Comparison of ENCODE assay signal across 8 cellular contexts in the genomic region with DNA sequence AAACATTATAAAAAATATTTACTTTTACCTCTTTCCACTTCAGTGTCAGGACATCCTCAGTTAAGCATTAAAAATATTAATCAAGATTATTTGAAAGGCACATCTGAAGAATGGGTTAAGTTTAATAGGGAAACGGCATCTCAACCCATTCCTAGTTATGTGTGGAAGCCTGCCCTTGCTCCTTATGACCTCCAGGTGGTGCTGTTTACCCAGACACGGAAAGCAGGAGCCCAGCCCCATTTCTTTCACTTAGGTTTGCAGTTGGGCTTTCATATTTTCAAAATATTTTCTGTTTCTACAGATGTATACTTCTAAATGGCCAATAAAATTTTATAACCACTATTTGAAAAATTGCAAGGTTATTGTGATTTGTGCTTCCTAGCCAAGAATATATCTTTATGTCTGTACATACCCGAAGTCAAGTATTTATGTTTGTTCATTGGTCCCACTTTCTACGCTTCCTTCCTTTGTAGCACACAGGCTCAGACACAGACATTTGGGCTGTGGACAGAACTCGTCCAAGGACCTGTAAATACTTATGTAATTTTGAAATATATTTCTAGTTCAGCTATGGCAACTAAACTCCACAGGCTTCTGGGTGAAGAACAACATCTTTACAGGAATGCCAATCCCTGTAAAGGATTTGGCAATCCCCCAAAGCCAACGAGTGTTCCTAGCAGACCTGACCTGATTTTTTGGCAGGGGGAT.
DNase-seq lines count a peak whose midpoint lies in the region; ATAC-seq and TF ChIP-seq lines count a peak whose summit lies in the region.

No MANE protein-coding gene starts in this region.

- no peak for TF ChIP-seq POLR2A in body of pancreas (IDR thresholded peaks at IDR 0.05)

- H3K4me2 ChIP-seq in DOHH2 (ENCODE audit: low read length) (no peak overlapping the region), skeletal muscle satellite cell (ENCODE audit: low read length) (peak overlapping the region; percentile 38)

- TF ChIP-seq CTCF in DOHH2 (IDR thresholded peaks at IDR 0.05; ENCODE audit: low read depth, low read length, poor library complexity, severe bottlenecking) (peak; percentile 79), LNCaP clone FGC (IDR thresholded peaks at IDR 0.05; ENCODE audit: control insufficient read depth, extremely low read depth, insufficient read depth) (peak; percentile 86), RWPE1 (conservative IDR thresholded peaks at IDR 0.05; ENCODE audit: low read depth) (peak; percentile 94), body of pancreas (IDR thresholded peaks at IDR 0.05) (peak; percentile 83 to 99 (median 88))

- H3K79me2 ChIP-seq in DOHH2 (ENCODE audit: control insufficient read depth, low read length): no peaks in the 10 kb centered on the region

- H3K4me3 ChIP-seq in DOHH2 (ENCODE audit: low read length) (no peak overlapping the region), LNCaP clone FGC (ENCODE audit: low read depth, low read length) (no peak overlapping the region), body of pancreas (no peak overlapping the region), skeletal muscle satellite cell (ENCODE audit: low read length) (no peak overlapping the region)

- H3K27me3 ChIP-seq in DOHH2 (ENCODE audit: control insufficient read depth, low read length) (no peaks in the 10 kb centered on the region), body of pancreas (no peaks in the 10 kb centered on the region), skeletal muscle satellite cell (ENCODE audit: control insufficient read depth, insufficient read depth, low read length) (peaks cover 6% of the 10 kb centered on the region)

- H3K9ac ChIP-seq in skeletal muscle satellite cell (ENCODE audit: low read depth, low read length): no peak overlapping the region

- POLR2A ChIA-PET in RWPE1 (lab: Yijun Ruan, JAX; ENCODE audit: low non-redundant PET): no interaction called here

- ATAC-seq in GM21723 (IDR thresholded peaks at IDR 0.05; ENCODE audit: unreplicated experiment): peak; percentile 48
- ATAC-seq in body of pancreas: peak; percentile 89

- H3K9me2 ChIP-seq in DOHH2 (replicated peaks; ENCODE audit: control insufficient read depth, low read length): no peaks in the 10 kb centered on the region

- H3F3A ChIP-seq in DOHH2 (ENCODE audit: control insufficient read depth, insufficient read depth): no peaks in the 10 kb centered on the region

- DNase-seq in LNCaP clone FGC (ENCODE audit: low read depth): peak; percentile 22
- DNase-seq in RWPE1 (ENCODE audit: low spot score): peak; percentile 54
- peak; percentile 45 to 65 (median 56) for DNase-seq in body of pancreas
- peak; percentile 14 for DNase-seq in iPS DF 4.7 (ENCODE audit: extremely low read depth, low spot score)
- no peak for DNase-seq in ecto neural progenitor cell (ENCODE audit: low spot score)

- H4K20me1 ChIP-seq in DOHH2 (ENCODE audit: control insufficient read depth, insufficient read depth, low read depth, low read length): no peaks in the 10 kb centered on the region

- H3K36me3 ChIP-seq in DOHH2 (ENCODE audit: control insufficient read depth, low read length): no peaks in the 10 kb centered on the region
- H3K36me3 ChIP-seq in body of pancreas (replicated peaks in 1 of 2; ENCODE audit: insufficient read depth in 1 of 2, low read depth in 2 of 2): no peaks in the 10 kb centered on the region
- H3K36me3 ChIP-seq in skeletal muscle satellite cell (ENCODE audit: insufficient read depth, low read length): no peaks in the 10 kb centered on the region

- H3K4me1 ChIP-seq in DOHH2 (ENCODE audit: control insufficient read depth, low read length) (no peaks in the 10 kb centered on the region), body of pancreas (peaks cover 10% of the 10 kb centered on the region), skeletal muscle satellite cell (ENCODE audit: control insufficient read depth, insufficient read depth, low read length) (peaks cover 4% of the 10 kb centered on the region)

- H3K9me3 ChIP-seq in DOHH2 (ENCODE audit: control insufficient read depth, insufficient read depth, low read length): no peaks in the 10 kb centered on the region
- H3K9me3 ChIP-seq in body of pancreas: no peaks in the 10 kb centered on the region
- H3K9me3 ChIP-seq in skeletal muscle satellite cell (replicated peaks; ENCODE audit: low read length): no peaks in the 10 kb centered on the region

- no peak overlapping the region for H3K27ac ChIP-seq in DOHH2 (ENCODE audit: low read depth, low read length)
- no peak overlapping the region for H3K27ac ChIP-seq in RWPE1
- H3K27ac ChIP-seq in body of pancreas: no peak overlapping the region

- WGBS in body of pancreas, 2 donors: 19 to 20% methylated on average over 6 of the region's 6 CpGs

- intact Hi-C loops in body of pancreas (cut with DNase I): loop anchor here (5.0 kb wide), 1 partner anchor 1216 kb away; no protein-coding TSS in a partner anchor

- CTCF ChIA-PET in RWPE1 (lab: Yijun Ruan, JAX): interaction anchor here (0.6 to 0.7 kb wide), 7 partner anchors 56 to 1868 kb away, joined by 3 to 7 read pairs (median 3); no protein-coding TSS in a partner anchor
